10 cellular contexts compared by ENCODE assay signal in the genomic region with DNA sequence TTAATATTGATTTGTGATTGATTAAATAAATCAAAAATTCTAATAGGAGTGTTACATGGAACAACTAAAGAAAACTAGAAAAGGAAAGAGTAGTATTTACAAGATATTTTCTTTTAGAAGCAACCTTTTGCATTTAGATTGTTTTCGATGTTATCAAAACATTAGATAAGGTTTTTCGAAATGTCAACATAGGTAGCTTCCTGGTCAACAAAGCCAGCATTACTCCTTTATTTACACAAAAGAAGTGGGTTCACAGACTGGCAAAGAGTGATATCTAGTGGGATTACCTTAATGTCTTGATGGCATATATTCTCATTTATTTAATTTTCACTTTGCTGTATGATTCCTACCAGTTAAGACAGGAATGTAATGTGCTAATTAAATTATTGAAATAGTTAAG.
"Had no signal": no experiment of that assay in that cellular context is flagged by ENCODE, and none has a peak within 500 bp of the region (broad histone marks: within the 10 kb centered on the region; RNA-seq: fewer than 3 reads in every experiment).

No MANE protein-coding gene starts in this region.

- ATAC-seq: HCT116, K562 had no signal

- H3K27ac Mint-ChIP-seq: HFFc6 had no signal

- H3K36me3 ChIP-seq: HAP-1 had no signal

- H3K4me3 ChIP-seq: GM23248, HAP-1, K562 had no signal

- H2AFZ ChIP-seq: GM23248 had no signal

- FAIRE-seq: K562 had no signal

- DNase-seq: GM23248, GOT3, H7, HFFc6, IMR-90, KG1 had no signal

- H3K4me1 ChIP-seq: HAP-1 had no signal

- H3K9ac ChIP-seq: GM23248 had no signal

- H3K4me3 Mint-ChIP-seq: HFFc6 had no signal

- H3K9me3 ChIP-seq: HAP-1 had no signal

- H3K27ac ChIP-seq: GM23248, HL-60 had no signal
